Comparison of ENCODE assay signal across 27 cellular contexts in the genomic region with DNA sequence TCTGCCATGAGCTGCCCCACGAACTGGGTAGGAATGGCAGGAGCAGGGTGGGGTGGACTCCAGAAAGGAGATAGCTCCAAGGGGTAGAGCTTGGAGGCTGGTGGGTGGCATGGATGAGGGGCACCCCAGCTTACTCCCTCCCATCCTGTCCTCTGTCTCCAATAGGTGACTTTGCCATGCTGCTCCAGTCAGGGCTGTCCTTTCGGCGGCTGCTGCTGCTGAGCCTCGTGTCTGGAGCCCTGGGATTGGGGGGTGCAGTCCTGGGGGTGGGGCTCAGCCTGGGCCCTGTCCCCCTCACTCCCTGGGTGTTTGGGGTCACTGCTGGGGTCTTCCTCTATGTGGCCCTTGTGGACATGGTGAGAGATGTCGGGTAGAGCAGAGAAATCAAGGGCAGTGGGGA. TPM values are rescaled to one million over a fixed set of nuclear protein-coding genes. Genes with fewer than 3 reads are reported as not detected.
"Had no signal": no experiment of that assay in that cellular context is flagged by ENCODE, and none has a peak within 500 bp of the region (broad histone marks: within the 10 kb centered on the region; RNA-seq: fewer than 3 reads in every experiment).

No MANE protein-coding gene starts in this region.

- H3K4me3 ChIP-seq: esophagus squamous epithelium, gastroesophageal sphincter, left lung, lower lobe of right lung, sigmoid colon, skin epidermis, stomach, thoracic aorta had no signal

- H3K27me3 Mint-ChIP-seq: memory B cell had no signal

- H3K9me3 ChIP-seq: esophagus squamous epithelium, gastroesophageal sphincter, left lung, lower lobe of right lung, sigmoid colon, stomach, thoracic aorta had no signal

- H3K27ac Mint-ChIP-seq: memory B cell, mesothelial cell of epicardium, natural killer cell had no signal

- H3K4me1 ChIP-seq: esophagus squamous epithelium, gastroesophageal sphincter, left lung, lower lobe of right lung, parathyroid adenoma, sigmoid colon, stomach had no signal

- FAIRE-seq: endometrium had no signal

- H3K27me3 ChIP-seq: esophagus squamous epithelium, gastroesophageal sphincter, left lung, sigmoid colon, stomach had no signal

- H3K79me2 ChIP-seq: parathyroid adenoma had no signal

- H3K27ac ChIP-seq: esophagus squamous epithelium, gastroesophageal sphincter, left lung, lower lobe of right lung, parathyroid adenoma, sigmoid colon, skin epidermis, stomach, thoracic aorta had no signal

- H3K9me3 Mint-ChIP-seq: memory B cell, mesothelial cell of epicardium, natural killer cell, neural crest cell had no signal

- DNase-seq: effector memory CD4-positive, alpha-beta T cell; esophagus squamous epithelium; glutamatergic neuron; islet precursor cell; lower lobe of right lung; natural killer cell; occipital lobe; sigmoid colon; stimulated activated CD4-positive, alpha-beta T cell treated with anti-CD3 and anti-CD28 coated beads, Interleukin-2, amount 100 ng/mL, for 24 hours; stimulated activated CD4-positive, alpha-beta T cell treated with anti-CD3 and anti-CD28 coated beads, Interleukin-4, amount 100 ng/mL, for 4 hours; stimulated activated naive CD4-positive, alpha-beta T cell; stomach; substantia nigra; trophoblast cell had no signal

- H3K4me1 Mint-ChIP-seq: mesothelial cell of epicardium had no signal

- H2AFZ ChIP-seq: parathyroid adenoma had no signal

- H3K36me3 Mint-ChIP-seq: natural killer cell had no signal

- H3K9ac ChIP-seq: parathyroid adenoma had no signal

- ATAC-seq: gastroesophageal sphincter, left lung, lower lobe of right lung, natural killer cell had no signal

- H3K4me3 Mint-ChIP-seq: memory B cell, mesothelial cell of epicardium, natural killer cell, neural crest cell had no signal

RNA-seq across cellular contexts. Expression of a gene that starts 7.1 kb away (rescaled TPM):
- total RNA-seq: epithelial cell of proximal tubule, lower lobe of right lung, myocyte, occipital lobe, pulmonary artery endothelial cell, sigmoid colon, thoracic aorta, urinary bladder had no signal
